8 cellular contexts compared by ENCODE assay signal in the genomic region with DNA sequence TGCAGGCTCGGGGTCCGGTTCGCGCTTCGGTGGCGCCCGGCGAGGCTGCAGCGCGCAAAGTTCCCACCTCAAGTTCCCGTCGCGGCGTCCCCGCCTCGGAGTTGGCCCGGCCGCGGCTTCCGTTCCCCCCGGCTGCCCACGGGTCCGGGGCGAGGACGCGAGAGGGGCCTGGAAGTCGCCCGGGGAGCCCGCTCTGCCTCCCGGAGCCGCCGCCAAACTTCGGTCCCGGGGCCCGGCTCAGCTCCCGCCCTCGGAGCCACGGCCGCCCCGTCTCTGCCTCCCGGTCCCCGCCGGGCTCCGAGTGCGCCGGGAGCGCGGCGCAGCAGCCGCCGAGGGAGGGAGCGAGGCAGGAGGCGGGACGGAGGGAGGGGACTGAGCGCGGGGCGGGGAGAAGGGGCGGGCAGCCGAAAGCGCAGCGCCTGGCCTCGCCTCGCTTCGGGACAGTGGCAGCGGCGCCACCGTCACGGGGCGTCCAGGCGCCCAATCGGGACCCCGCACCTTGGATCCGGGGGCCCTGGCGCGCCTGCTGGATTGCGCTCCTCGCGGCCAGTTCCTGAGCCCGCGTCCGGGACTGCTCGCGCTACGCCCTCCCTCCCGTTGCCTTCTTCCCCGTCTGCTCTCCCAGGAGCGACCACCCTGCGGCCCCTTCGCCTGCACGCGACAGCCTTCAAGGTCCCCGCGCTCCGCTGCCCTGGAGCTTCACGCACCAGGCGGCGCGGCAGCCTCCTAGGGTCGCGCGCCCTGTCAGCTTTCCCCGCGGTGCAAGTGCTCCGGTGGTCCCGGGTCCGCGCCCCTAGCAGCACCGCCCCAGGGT. TPM values are rescaled to one million over a fixed set of nuclear protein-coding genes. Genes with fewer than 3 reads are reported as not detected.
A peak's percentile ranks its signal among the peaks of the same experiment; 100 is the strongest.
DNase-seq lines count a peak whose midpoint lies in the region; ATAC-seq and TF ChIP-seq lines count a peak whose summit lies in the region.

A gene with protein sequence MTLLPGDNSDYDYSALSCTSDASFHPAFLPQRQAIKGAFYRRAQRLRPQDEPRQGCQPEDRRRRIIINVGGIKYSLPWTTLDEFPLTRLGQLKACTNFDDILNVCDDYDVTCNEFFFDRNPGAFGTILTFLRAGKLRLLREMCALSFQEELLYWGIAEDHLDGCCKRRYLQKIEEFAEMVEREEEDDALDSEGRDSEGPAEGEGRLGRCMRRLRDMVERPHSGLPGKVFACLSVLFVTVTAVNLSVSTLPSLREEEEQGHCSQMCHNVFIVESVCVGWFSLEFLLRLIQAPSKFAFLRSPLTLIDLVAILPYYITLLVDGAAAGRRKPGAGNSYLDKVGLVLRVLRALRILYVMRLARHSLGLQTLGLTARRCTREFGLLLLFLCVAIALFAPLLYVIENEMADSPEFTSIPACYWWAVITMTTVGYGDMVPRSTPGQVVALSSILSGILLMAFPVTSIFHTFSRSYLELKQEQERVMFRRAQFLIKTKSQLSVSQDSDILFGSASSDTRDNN (minus strand): TSS at position 305 of the 814 bp plus-strand sequence. CDS start 12,769 bp downstream, outside the sequence.

- H3K27ac ChIP-seq in right lobe of liver (no peak within 1 kb of the TSS), Karpas-422 (ENCODE audit: low read length) (no peak within 1 kb of the TSS)

- intact Hi-C loops in right lobe of liver (cut with DNase I): no loop called here

- no peaks in the 10 kb centered on the region for H3K79me2 ChIP-seq in Karpas-422 (ENCODE audit: low read length)

- in situ Hi-C loops in KBM-7 (cut with MboI; ENCODE audit: low pct_unique_long_range_greater_than_20kb, low sequenced_read_pairs): no loop called here

- H3K36me3 ChIP-seq in GM06990 (ENCODE audit: control insufficient read depth, insufficient read depth, low read length) (no peaks in the 10 kb centered on the region), right lobe of liver (no peaks in the 10 kb centered on the region), Karpas-422 (ENCODE audit: insufficient read depth, low read length) (no peaks in the 10 kb centered on the region)

- no peak for TF ChIP-seq POLR2A in right lobe of liver (IDR thresholded peaks at IDR 0.05)

- H3K9me3 ChIP-seq in right lobe of liver (no peaks in the 10 kb centered on the region), Karpas-422 (ENCODE audit: low read length) (no peaks in the 10 kb centered on the region)

- H3K4me2 ChIP-seq in Karpas-422 (ENCODE audit: low read depth, low read length, poor library complexity, severe bottlenecking): no peak within 1 kb of the TSS

- TF ChIP-seq CTCF in GM06990 (IDR thresholded peaks at IDR 0.05; ENCODE audit: insufficient read depth, low read length, poor library complexity, severe bottlenecking): no peak
- TF ChIP-seq CTCF in right lobe of liver (IDR thresholded peaks at IDR 0.05): no peak

- H3K4me1 ChIP-seq in right lobe of liver (peaks cover 0 to 10% (median 0%) of the 10 kb centered on the region in 4 donors), Karpas-422 (ENCODE audit: low read length) (no peaks in the 10 kb centered on the region)

- ATAC-seq in activated CD4-positive, CD25-positive, alpha-beta regulatory T cell treated with anti-CD3 and anti-CD28 coated beads, Interleukin-2, amount 50 U/mL, for 24 hours: peak; percentile 67 to 75
- ATAC-seq in right lobe of liver (peak; percentile 92 to 99 (median 94)), GM19397 (IDR thresholded peaks at IDR 0.05; ENCODE audit: unreplicated experiment) (no peak)

- 0% methylated on average over 1 of the region's 108 CpGs for WGBS in right lobe of liver (ENCODE audit: insufficient coverage, low coverage, low lambda C conversion rate, missing lambda C conversion rate)

- H2AFZ ChIP-seq in Karpas-422 (ENCODE audit: low read length): no peak within 1 kb of the TSS

- H3K9ac ChIP-seq in Karpas-422 (ENCODE audit: low read length): no peak within 1 kb of the TSS

- DNase-seq in GM06990 (ENCODE audit: extremely low read depth, insufficient read length) (peak; percentile 24), KBM-7 (peak; percentile 32), dermis blood vessel endothelial cell (peak; percentile 58), right lobe of liver (peak; percentile 69 to 82 (median 73)), Karpas-422 (no peak)
- peak; percentile 54 for DNase-seq in stimulated activated CD4-positive, alpha-beta T cell treated with anti-CD3 and anti-CD28 coated beads, Interleukin-4, amount 100 ng/mL, for 24 hours

- H4K20me1 ChIP-seq in Karpas-422 (ENCODE audit: insufficient read depth, low read depth, low read length): no peaks in the 10 kb centered on the region

- H3K27me3 ChIP-seq in GM06990 (replicated peaks; ENCODE audit: control insufficient read depth, insufficient read depth, low read length): no peaks in the 10 kb centered on the region; the same call in none of the 2 replicates
- peaks cover 0 to 16% of the 10 kb centered on the region in 2 donors for H3K27me3 ChIP-seq in right lobe of liver
- no peaks in the 10 kb centered on the region for H3K27me3 ChIP-seq in Karpas-422 (ENCODE audit: low read length)

- H3K9me2 ChIP-seq in Karpas-422 (replicated peaks; ENCODE audit: insufficient read depth, low read length): no peaks in the 10 kb centered on the region

- H3K4me3 ChIP-seq in GM06990 (replicated peaks; ENCODE audit: low read depth, low read length) (no peak within 1 kb of the TSS; the same call in 1 of the 2 replicates), right lobe of liver (peak within 1 kb of the TSS; percentile 16 to 49 (median 28)), Karpas-422 (ENCODE audit: low read length) (no peak within 1 kb of the TSS)

RNA-seq across cellular contexts. Expression of the gene that starts here (rescaled TPM):
- total RNA-seq in dermis blood vessel endothelial cell (0.70 and 3.1 TPM in 2 replicates), right lobe of liver (under 1 TPM in 5 of 6 experiments, not detected in 1; 0.18 to 0.51 (median 0.22) TPM)
- total RNA-seq in Karpas-422 (2014; rRNA removed; shearing (Covaris generic); ENCODE audit: low replicate concordance): not detected in 2 replicates

Comparison
In these comparisons a context has a peak if more than half of its experiments do, and no peak if none do; other contexts are left out.
1. Peak in DNase-seq, ATAC-seq and H3K4me3 ChIP-seq in right lobe of liver; RNA of the gene not detected or under 1 TPM.